In the genomic region with DNA sequence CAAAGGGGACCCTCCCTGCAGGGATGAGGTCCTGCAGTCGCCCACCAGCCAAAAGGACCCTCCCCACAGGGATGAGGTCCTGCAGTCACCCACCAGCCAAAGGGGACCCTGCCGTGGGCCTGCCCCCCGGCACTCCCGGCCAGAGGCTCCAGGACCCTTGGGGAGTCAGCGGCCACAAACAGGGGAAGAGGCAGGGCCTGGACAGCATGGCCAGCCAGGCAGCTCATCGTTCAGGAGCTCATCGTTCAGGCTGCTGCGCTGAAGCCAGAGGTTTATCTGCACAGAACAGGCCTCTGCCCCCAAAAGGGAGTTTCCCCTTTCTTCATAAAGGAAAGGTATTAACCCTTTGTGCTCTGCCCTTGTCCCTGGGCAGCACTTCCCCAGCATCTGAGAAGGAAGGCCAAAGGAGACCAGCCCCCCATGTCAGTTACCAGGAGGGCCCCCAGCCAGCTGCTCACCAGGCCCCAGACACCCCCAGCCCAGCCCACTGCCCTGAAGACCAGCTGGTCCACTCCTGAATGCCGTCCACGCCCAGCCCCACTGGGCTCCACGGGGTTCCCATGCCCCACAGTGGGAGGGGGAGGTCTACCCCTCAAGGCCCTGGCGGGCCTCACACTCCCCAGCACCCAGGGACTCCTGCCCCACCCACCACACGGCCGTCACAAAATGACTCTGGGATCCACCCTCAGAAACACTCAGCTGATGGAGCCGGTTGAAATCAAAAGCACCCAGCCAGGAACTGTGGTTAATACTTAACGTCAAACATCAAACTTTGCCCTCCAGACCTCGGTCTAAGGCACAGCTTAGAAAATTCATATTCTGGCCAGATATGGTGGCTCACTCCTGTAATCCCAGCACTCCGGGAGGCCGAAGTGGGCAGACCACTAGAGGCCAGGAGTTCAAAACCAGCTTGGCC, we compare ENCODE assay signal across 1 cellular context.
TF ChIP-seq lines count a peak whose summit lies in the region.

No MANE protein-coding gene starts in this region.

TF ChIP-seq in WTC11, 78 proteins besides CTCF, POLR2A, EP300 and RAD21 (continued from another document):
- TF ChIP-seq, protein P1, sequence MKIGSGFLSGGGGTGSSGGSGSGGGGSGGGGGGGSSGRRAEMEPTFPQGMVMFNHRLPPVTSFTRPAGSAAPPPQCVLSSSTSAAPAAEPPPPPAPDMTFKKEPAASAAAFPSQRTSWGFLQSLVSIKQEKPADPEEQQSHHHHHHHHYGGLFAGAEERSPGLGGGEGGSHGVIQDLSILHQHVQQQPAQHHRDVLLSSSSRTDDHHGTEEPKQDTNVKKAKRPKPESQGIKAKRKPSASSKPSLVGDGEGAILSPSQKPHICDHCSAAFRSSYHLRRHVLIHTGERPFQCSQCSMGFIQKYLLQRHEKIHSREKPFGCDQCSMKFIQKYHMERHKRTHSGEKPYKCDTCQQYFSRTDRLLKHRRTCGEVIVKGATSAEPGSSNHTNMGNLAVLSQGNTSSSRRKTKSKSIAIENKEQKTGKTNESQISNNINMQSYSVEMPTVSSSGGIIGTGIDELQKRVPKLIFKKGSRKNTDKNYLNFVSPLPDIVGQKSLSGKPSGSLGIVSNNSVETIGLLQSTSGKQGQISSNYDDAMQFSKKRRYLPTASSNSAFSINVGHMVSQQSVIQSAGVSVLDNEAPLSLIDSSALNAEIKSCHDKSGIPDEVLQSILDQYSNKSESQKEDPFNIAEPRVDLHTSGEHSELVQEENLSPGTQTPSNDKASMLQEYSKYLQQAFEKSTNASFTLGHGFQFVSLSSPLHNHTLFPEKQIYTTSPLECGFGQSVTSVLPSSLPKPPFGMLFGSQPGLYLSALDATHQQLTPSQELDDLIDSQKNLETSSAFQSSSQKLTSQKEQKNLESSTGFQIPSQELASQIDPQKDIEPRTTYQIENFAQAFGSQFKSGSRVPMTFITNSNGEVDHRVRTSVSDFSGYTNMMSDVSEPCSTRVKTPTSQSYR (CRISPR knock-in tag; IDR thresholded peaks at IDR 0.05): no peak
- TF ChIP-seq IRF2 (CRISPR knock-in tag; IDR thresholded peaks at IDR 0.05; ENCODE audit: borderline replicate concordance, low read depth) (no peak), USF1 (CRISPR knock-in tag; IDR thresholded peaks at IDR 0.05) (no peak), NR1H2 (CRISPR knock-in tag; IDR thresholded peaks at IDR 0.05) (no peak)
